ENCODE assay signal across 31 cellular contexts in the genomic region with DNA sequence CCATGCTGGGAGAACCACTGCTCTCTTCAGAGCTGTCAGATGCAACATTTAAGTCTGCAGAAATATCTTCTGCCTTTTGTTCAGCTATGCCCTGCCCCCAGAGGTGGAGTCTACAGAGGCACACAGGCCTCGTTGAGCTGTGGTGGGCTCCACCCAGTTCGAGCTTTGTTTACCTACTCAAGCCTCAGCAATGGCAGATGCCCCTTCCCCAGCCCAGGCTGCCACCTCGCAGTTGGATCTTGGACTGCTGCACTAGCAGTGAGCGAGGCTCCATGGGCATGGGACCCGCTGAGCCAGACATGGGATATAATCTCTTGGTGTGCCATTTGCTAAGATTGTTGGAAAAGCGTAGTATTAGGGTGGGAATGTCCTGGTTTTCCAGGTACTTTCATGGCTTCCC.
DNase-seq lines count a peak whose midpoint lies in the region; ATAC-seq and TF ChIP-seq lines count a peak whose summit lies in the region.
"Had no signal": no experiment of that assay in that cellular context is flagged by ENCODE, and none has a peak within 500 bp of the region (broad histone marks: within the 10 kb centered on the region; RNA-seq: fewer than 3 reads in every experiment).

No MANE protein-coding gene starts in this region.

- TF ChIP-seq CTCF in right atrium auricular region (IDR thresholded peaks at IDR 0.05) = no peak
- no peak for TF ChIP-seq CTCF in PC-9 (conservative IDR thresholded peaks at IDR 0.05)
- TF ChIP-seq CTCF in lower lobe of right lung (IDR thresholded peaks at IDR 0.05) = no peak

- BruUV-seq in PC-9 (replicated peaks; lab: Mats Ljungman, UMichigan) = no TSS peak

- no peaks in the 10 kb centered on the region for H3K36me3 ChIP-seq in right atrium auricular region
- no peaks in the 10 kb centered on the region for H3K36me3 ChIP-seq in PC-9 (ENCODE audit: low read depth)
- no peaks in the 10 kb centered on the region for H3K36me3 ChIP-seq in lower lobe of right lung
- H3K36me3 ChIP-seq: BE2C; BLaER1; BLaER1 treated with 17β-estradiol and CSF1 and Interleukin-3, amounts not matched to agents 10 nM and 100 nM had no signal

- no peaks in the 10 kb centered on the region for H4K20me1 ChIP-seq in PC-9 (ENCODE audit: insufficient read depth)
- H4K20me1 ChIP-seq: BLaER1; BLaER1 treated with 17β-estradiol and CSF1 and Interleukin-3, amounts not matched to agents 10 nM and 100 nM had no signal

- H3K4me2 ChIP-seq in PC-9 = no peak overlapping the region
- H3K4me2 ChIP-seq: A549; BLaER1; BLaER1 treated with 17β-estradiol and CSF1 and Interleukin-3, amounts not matched to agents 10 nM and 100 nM had no signal

- no peaks in the 10 kb centered on the region for H3K79me2 ChIP-seq in PC-9 (ENCODE audit: low read depth)

- H3F3A ChIP-seq in PC-9 (ENCODE audit: insufficient read depth, low read depth) = no peaks in the 10 kb centered on the region; the same call in 1 of the 2 replicates

- H3K27ac ChIP-seq in right atrium auricular region = no peak overlapping the region
- H3K27ac ChIP-seq in PC-9 = no peak overlapping the region
- no peak overlapping the region for H3K27ac ChIP-seq in lower lobe of right lung
- H3K27ac ChIP-seq: 22Rv1; A549; BLaER1; BLaER1 treated with 17β-estradiol and CSF1 and Interleukin-3, amounts not matched to agents 10 nM and 100 nM; C4-2B had no signal

- CTCF ChIA-PET in PC-9 (lab: Charles Lee) = no interaction called here

- H3K9me3 ChIP-seq in right atrium auricular region (no peaks in the 10 kb centered on the region), PC-9 (ENCODE audit: insufficient read depth, low read depth) (peaks cover 14% of the 10 kb centered on the region), lower lobe of right lung (peaks cover 9% of the 10 kb centered on the region)
- H3K9me3 ChIP-seq: BE2C had no signal

- H3K4me3 ChIP-seq in right atrium auricular region (no peak overlapping the region), PC-9 (no peak overlapping the region), lower lobe of right lung (no peak overlapping the region)
- H3K4me3 ChIP-seq: A549; BLaER1; BLaER1 treated with 17β-estradiol and CSF1 and Interleukin-3, amounts not matched to agents 10 nM and 100 nM had no signal

- H3K9me2 ChIP-seq in PC-9 (ENCODE audit: insufficient read depth) = peaks cover 7% of the 10 kb centered on the region; the same call in 1 of the 2 replicates

- no peaks in the 10 kb centered on the region for H3K27me3 ChIP-seq in right atrium auricular region
- H3K27me3 ChIP-seq in PC-9 (ENCODE audit: insufficient read depth, low read depth) = no peaks in the 10 kb centered on the region
- H3K27me3 ChIP-seq in lower lobe of right lung (ENCODE audit: low read depth) = no peaks in the 10 kb centered on the region
- H3K27me3 ChIP-seq: BE2C; BLaER1; BLaER1 treated with 17β-estradiol and CSF1 and Interleukin-3, amounts not matched to agents 10 nM and 100 nM had no signal

- DNase-seq in left ventricle myocardium superior (peak; percentile 22), right atrium auricular region (ENCODE audit: low spot score) (no peak), PC-9 (no peak), lower lobe of right lung (peak; percentile 41), NCI-H2171 (lab: John Stamatoyannopoulos, UW) (no peak)
- DNase-seq in activated naive CD4-positive, alpha-beta T cell treated with anti-CD3 and anti-CD28 coated beads, Interleukin-2, amount 50 U/mL, for 16 hours = no peak
- DNase-seq: 8988T; ACHN; AML-193; BE2C; C1 segment of cervical spinal cord; Caco-2; Calu3; CD4-positive, alpha-beta memory T cell; CD4-positive, alpha-beta T cell; CD4-positive, CD25-positive, alpha-beta regulatory T cell; CD8-positive, alpha-beta memory T cell; CD8-positive, alpha-beta T cell; COR-L47; DMS 273 treated with DMSO at 0.1 percent for 48 hours; DMS153; DMS53; DMS79; DMS79 treated with DMSO at 0.1 percent for 48 hours; DND-41; EL had no signal

- POLR2A ChIA-PET in PC-9 (lab: Charles Lee; ENCODE audit: unreplicated experiment) = no interaction called here

- H3K4me1 ChIP-seq in right atrium auricular region = no peaks in the 10 kb centered on the region
- peaks cover 6% of the 10 kb centered on the region for H3K4me1 ChIP-seq in PC-9 (replicated peaks; ENCODE audit: insufficient read depth)
- H3K4me1 ChIP-seq in lower lobe of right lung = no peaks in the 10 kb centered on the region
- H3K4me1 ChIP-seq: A549, BE2C, Caco-2 had no signal

- intact Hi-C loops in left ventricle myocardium superior (cut with micrococcal nuclease) (no loop called here), PC-9 (cut with micrococcal nuclease; ENCODE audit: unreplicated experiment) (no loop called here), lower lobe of right lung (cut with DNase I) (no loop called here)

- 0 out of 2 replicates have a peak overlapping the region, but pooled peaks have one; percentile 18 for H2AFZ ChIP-seq in PC-9

- no peak for ATAC-seq in left ventricle myocardium superior
- ATAC-seq in lower lobe of right lung = no peak
- ATAC-seq: A549; CD8-positive, alpha-beta T cell had no signal

Comparison
In these comparisons a context has a peak if more than half of its experiments do, and no peak if none do; other contexts are left out.
1. DNase-seq: peak in left ventricle myocardium superior (single experiment) and lower lobe of right lung (single experiment); none in right atrium auricular region (single experiment), PC-9 (0 of 2), activated naive CD4-positive, alpha-beta T cell treated with anti-CD3 and anti-CD28 coated beads, Interleukin-2, amount 50 U/mL, for 16 hours (single experiment) and NCI-H2171 (single experiment).